Comparison of ENCODE assay signal across 15 cellular contexts in genomic region chr10:110003524-110003885, GRCh38. TPM values are rescaled to one million over a fixed set of nuclear protein-coding genes. Genes with fewer than 3 reads are reported as not detected.
A peak's percentile ranks its signal among the peaks of the same experiment; 100 is the strongest.
DNase-seq lines count a peak whose midpoint lies in the region; ATAC-seq and TF ChIP-seq lines count a peak whose summit lies in the region.
"Had no signal": no experiment of that assay in that cellular context is flagged by ENCODE, and none has a peak within 500 bp of the region (broad histone marks: within the 10 kb centered on the region; RNA-seq: fewer than 3 reads in every experiment).

No MANE protein-coding gene starts in this region.

- POLR2A ChIA-PET in activated B cell treated with CpG ODN at 0.5 μM for 24 hours (lab: Charles Lee) = no interaction called here

- no peaks in the 10 kb centered on the region for H3K27me3 Mint-ChIP-seq in activated B cell treated with CpG ODN at 0.5 μM for 24 hours
- H3K27me3 Mint-ChIP-seq in stimulated activated naive B cell treated with anti-CD40 and anti-IgM and Interleukin-4, amounts not matched to agents 10 μg/mL and 1 μg/mL and 100 μg/mL, for 72 hours = no peaks in the 10 kb centered on the region
- H3K27me3 Mint-ChIP-seq: activated T-helper 17 cell treated with anti-CD3 and anti-CD28 coated beads, Interleukin-2, amount 50 U/mL, for 72 hours; stimulated activated naive CD8-positive, alpha-beta T cell treated with anti-CD3 and anti-CD28 coated beads, Interleukin-15, Interleukin-2, amounts not matched to agents 100 ng/mL and 50 ng/mL, for 24 hours had no signal

- no peak overlapping the region for H2BK5ac ChIP-seq in trophoblast cell (ENCODE audit: low read depth, low read length, poor library complexity)

- H2AFZ ChIP-seq in trophoblast cell (ENCODE audit: insufficient read depth, low read length, poor library complexity) = no peak overlapping the region

- intact Hi-C loops in activated B cell treated with CpG ODN at 0.5 μM for 24 hours (cut with micrococcal nuclease) = no loop called here

- H3K23ac ChIP-seq in trophoblast cell (ENCODE audit: low read length) = no peak overlapping the region

- H3K9ac ChIP-seq in trophoblast cell (ENCODE audit: low read length) = no peak overlapping the region

- H3K36me3 Mint-ChIP-seq in activated B cell treated with CpG ODN at 0.5 μM for 24 hours (ENCODE audit: low read depth) = no peaks in the 10 kb centered on the region
- no peaks in the 10 kb centered on the region for H3K36me3 Mint-ChIP-seq in stimulated activated naive B cell treated with anti-CD40 and anti-IgM and Interleukin-4, amounts not matched to agents 10 μg/mL and 1 μg/mL and 100 μg/mL, for 72 hours

- H2AK5ac ChIP-seq in trophoblast cell (ENCODE audit: low read length) = no peak overlapping the region

- ATAC-seq in activated B cell treated with CpG ODN at 0.5 μM for 24 hours (ENCODE audit: low read depth) (no peak), GM21447 (IDR thresholded peaks at IDR 0.05; ENCODE audit: unreplicated experiment) (no peak)
- no peak for ATAC-seq in stimulated activated naive B cell treated with anti-CD40 and anti-IgM and Interleukin-4, amounts not matched to agents 10 μg/mL and 1 μg/mL and 100 μg/mL, for 72 hours (replicated peaks)
- ATAC-seq: activated T-helper 17 cell treated with anti-CD3 and anti-CD28 coated beads, Interleukin-2, amount 50 U/mL, for 72 hours had no signal

- no peak overlapping the region for H3K4ac ChIP-seq in trophoblast cell (ENCODE audit: low read depth, low read length)

- H3K18ac ChIP-seq in trophoblast cell (ENCODE audit: low read length) = no peak overlapping the region

- H3K4me2 ChIP-seq in trophoblast cell (ENCODE audit: low read length) = no peak overlapping the region

- H3K79me2 ChIP-seq in trophoblast cell (ENCODE audit: control insufficient read depth, insufficient read depth, low read length, poor library complexity) = peaks cover 11% of the 10 kb centered on the region

- peak overlapping the region; percentile 54 for H3K27ac Mint-ChIP-seq in activated B cell treated with CpG ODN at 0.5 μM for 24 hours
- H3K27ac Mint-ChIP-seq in stimulated activated naive B cell treated with anti-CD40 and anti-IgM and Interleukin-4, amounts not matched to agents 10 μg/mL and 1 μg/mL and 100 μg/mL, for 72 hours = peak overlapping the region; percentile 31
- H3K27ac Mint-ChIP-seq: activated CD4-positive, alpha-beta T cell treated with anti-CD3 and anti-CD28 coated beads, Interleukin-2, amount 10 ng/mL, durations not matched to agents 24 days and 14 days; activated T-helper 17 cell treated with anti-CD3 and anti-CD28 coated beads, Interleukin-2, amount 50 U/mL, for 72 hours; stimulated activated naive CD8-positive, alpha-beta T cell treated with anti-CD3 and anti-CD28 coated beads, Interleukin-15, Interleukin-2, amounts not matched to agents 100 ng/mL and 50 ng/mL, for 24 hours had no signal

- H3K27me3 ChIP-seq in HAP-1 (ENCODE audit: low read depth) (no peaks in the 10 kb centered on the region), trophoblast cell (ENCODE audit: insufficient read depth, low read length) (no peaks in the 10 kb centered on the region)
- H3K27me3 ChIP-seq: brain microvascular endothelial cell had no signal

- H3K27ac ChIP-seq in trophoblast cell (ENCODE audit: low read depth, low read length) = no peak overlapping the region
- H3K27ac ChIP-seq: brain microvascular endothelial cell had no signal

- H4K8ac ChIP-seq in trophoblast cell (ENCODE audit: low read depth, low read length) = no peak overlapping the region

- no peaks in the 10 kb centered on the region for H3K9me3 ChIP-seq in HAP-1
- no peaks in the 10 kb centered on the region for H3K9me3 ChIP-seq in trophoblast cell (ENCODE audit: insufficient read depth, low read depth, low read length)

- H2BK12ac ChIP-seq in trophoblast cell (ENCODE audit: low read length) = no peak overlapping the region

- in situ Hi-C loops in HAP-1 (cut with MboI; ENCODE audit: low sequenced_read_pairs) = no loop called here

- peak overlapping the region; percentile 0; the same call in 1 of the 2 replicates for H3K4me3 ChIP-seq in HAP-1
- no peak overlapping the region for H3K4me3 ChIP-seq in trophoblast cell (ENCODE audit: low read depth, low read length)

- CTCF ChIA-PET in activated B cell treated with CpG ODN at 0.5 μM for 24 hours (lab: Charles Lee) = no interaction called here

- no peak overlapping the region for H4K12ac ChIP-seq in trophoblast cell (ENCODE audit: low read depth, low read length)

- peaks cover 22% of the 10 kb centered on the region for H3K4me1 Mint-ChIP-seq in activated B cell treated with CpG ODN at 0.5 μM for 24 hours
- H3K4me1 Mint-ChIP-seq in stimulated activated naive B cell treated with anti-CD40 and anti-IgM and Interleukin-4, amounts not matched to agents 10 μg/mL and 1 μg/mL and 100 μg/mL, for 72 hours = peaks cover 17 to 19% of the 10 kb centered on the region in 2 donors

- no peak overlapping the region for H3K14ac ChIP-seq in trophoblast cell (ENCODE audit: low read length)

- H3K9me3 Mint-ChIP-seq in activated B cell treated with CpG ODN at 0.5 μM for 24 hours = no peaks in the 10 kb centered on the region
- peaks cover 0 to 1% of the 10 kb centered on the region in 2 donors for H3K9me3 Mint-ChIP-seq in stimulated activated naive B cell treated with anti-CD40 and anti-IgM and Interleukin-4, amounts not matched to agents 10 μg/mL and 1 μg/mL and 100 μg/mL, for 72 hours
- H3K9me3 Mint-ChIP-seq: activated T-helper 17 cell treated with anti-CD3 and anti-CD28 coated beads, Interleukin-2, amount 50 U/mL, for 72 hours; stimulated activated naive CD8-positive, alpha-beta T cell treated with anti-CD3 and anti-CD28 coated beads, Interleukin-15, Interleukin-2, amounts not matched to agents 100 ng/mL and 50 ng/mL, for 24 hours had no signal

- no CpG with 5 or more reads among the region's 4 CpGs for WGBS in trophoblast cell (ENCODE audit: extremely low coverage, insufficient coverage, insufficient read length)

- no peak overlapping the region for H2BK120ac ChIP-seq in trophoblast cell (ENCODE audit: insufficient read depth, low read length, poor library complexity)

- H3K36me3 ChIP-seq in HAP-1 (replicated peaks) (no peaks in the 10 kb centered on the region), trophoblast cell (ENCODE audit: control insufficient read depth in 1 of 2, insufficient read depth in 2 of 2, low read length in 2 of 2) (no peaks in the 10 kb centered on the region)
- H3K36me3 ChIP-seq: brain microvascular endothelial cell had no signal

- DNase-seq in HAP-1 (ENCODE audit: low spot score in 2 of 2) (peak; percentile 28 to 57), activated B cell treated with CpG ODN at 0.5 μM for 24 hours (no peak), inferior parietal cortex (ENCODE audit: extremely low spot score) (peak; percentile 66), trophoblast cell (no peak), hepatic stellate cell (ENCODE audit: low spot score) (no peak)
- no peak for DNase-seq in stimulated activated naive B cell treated with anti-CD40 and anti-IgM and Interleukin-4, amounts not matched to agents 10 μg/mL and 1 μg/mL and 100 μg/mL, for 72 hours
- DNase-seq: activated CD4-positive, alpha-beta T cell treated with anti-CD3 and anti-CD28 coated beads, Interleukin-2, amount 10 ng/mL, durations not matched to agents 24 days and 14 days; brain microvascular endothelial cell; NCI-H2107; retina; stimulated activated CD4-positive, alpha-beta T cell treated with anti-CD3 and anti-CD28 coated beads, Interleukin-4, amount 100 ng/mL, for 4 hours; SW 1271 had no signal

- no peak for TF ChIP-seq CTCF in activated B cell treated with CpG ODN at 0.5 μM for 24 hours (IDR thresholded peaks at IDR 0.05)

- H3K79me1 ChIP-seq in trophoblast cell (ENCODE audit: low read length) = peaks cover 14% of the 10 kb centered on the region

- H3K4me1 ChIP-seq in HAP-1 (peaks cover 53% of the 10 kb centered on the region), trophoblast cell (ENCODE audit: control insufficient read depth in 1 of 2, insufficient read depth in 2 of 2, low read length in 2 of 2) (peaks cover 8 to 13% of the 10 kb centered on the region in 2 experiments)

- no peak overlapping the region for H3K4me3 Mint-ChIP-seq in activated B cell treated with CpG ODN at 0.5 μM for 24 hours
- no peak overlapping the region for H3K4me3 Mint-ChIP-seq in stimulated activated naive B cell treated with anti-CD40 and anti-IgM and Interleukin-4, amounts not matched to agents 10 μg/mL and 1 μg/mL and 100 μg/mL, for 72 hours
- H3K4me3 Mint-ChIP-seq: activated CD4-positive, alpha-beta T cell treated with anti-CD3 and anti-CD28 coated beads, Interleukin-2, amount 10 ng/mL, durations not matched to agents 24 days and 14 days; activated T-helper 17 cell treated with anti-CD3 and anti-CD28 coated beads, Interleukin-2, amount 50 U/mL, for 72 hours; stimulated activated naive CD8-positive, alpha-beta T cell treated with anti-CD3 and anti-CD28 coated beads, Interleukin-15, Interleukin-2, amounts not matched to agents 100 ng/mL and 50 ng/mL, for 24 hours had no signal

- no peak overlapping the region for H4K91ac ChIP-seq in trophoblast cell (ENCODE audit: low read depth, low read length)

RNA-seq across cellular contexts. Expression of gene ADD3, which starts 4.3 kb away (rescaled TPM):
- 85.8 and 95.3 TPM in 2 replicates for total RNA-seq in activated B cell treated with CpG ODN at 0.5 μM for 24 hours
- 62.9 and 91.7 TPM in 2 replicates for polyA plus RNA-seq in trophoblast cell (2013)

Comparison
In these comparisons a context has a peak if more than half of its experiments do, and no peak if none do; other contexts are left out.
1. DNase-seq: peak in HAP-1 (2 of 2) and inferior parietal cortex (single experiment); none in activated B cell treated with CpG ODN at 0.5 μM for 24 hours (single experiment), stimulated activated naive B cell treated with anti-CD40 and anti-IgM and Interleukin-4, amounts not matched to agents 10 μg/mL and 1 μg/mL and 100 μg/mL, for 72 hours (single experiment), trophoblast cell (0 of 2) and hepatic stellate cell (single experiment).